In genomic region chr15:29888651-29889050, GRCh38 we compare ENCODE assay signal across 13 cellular contexts.
DNase-seq lines count a peak whose midpoint lies in the region; ATAC-seq, FAIRE-seq and TF ChIP-seq lines count a peak whose summit lies in the region.
"Had no signal": no experiment of that assay in that cellular context is flagged by ENCODE, and none has a peak within 500 bp of the region (broad histone marks: within the 10 kb centered on the region; RNA-seq: fewer than 3 reads in every experiment).

No MANE protein-coding gene starts in this region.

- CTCF ChIA-PET in SK-N-SH (lab: Yijun Ruan, JAX) (interaction anchor here (1.2 kb wide), 1 partner anchor 143 kb away, joined by 3 read pairs; no protein-coding TSS in a partner anchor), PC-3 (lab: Charles Lee) (interaction anchor here (0.6 kb wide), 1 partner anchor 69 kb away, joined by 4 read pairs; no protein-coding TSS in a partner anchor)

- TF ChIP-seq RAD21 in SK-N-SH (IDR thresholded peaks at IDR 0.05; ENCODE audit: low read length), result no peak

- no peak for TF ChIP-seq EP300 in SK-N-SH (IDR thresholded peaks at IDR 0.05; ENCODE audit: borderline replicate concordance in 1 of 2, low read depth in 1 of 2, low read length in 1 of 2)

- H3F3A ChIP-seq in SK-N-SH (replicated peaks; ENCODE audit: insufficient read depth) (no peaks in the 10 kb centered on the region), PC-3 (ENCODE audit: low read length, unreplicated experiment) (no peaks in the 10 kb centered on the region)

- intact Hi-C loops in PC-3 (cut with micrococcal nuclease), result no loop called here

- H3K36me3 ChIP-seq in SK-N-SH (replicated peaks in 1 of 2; ENCODE audit: control insufficient read depth in 1 of 2, insufficient read depth in 2 of 2, low read length in 1 of 2) (no peaks in the 10 kb centered on the region), PC-3 (ENCODE audit: low read depth, low read length) (no peaks in the 10 kb centered on the region)
- H3K36me3 ChIP-seq: suprapubic skin had no signal

- H3K4me2 ChIP-seq in SK-N-SH (no peak overlapping the region), PC-3 (ENCODE audit: low read length) (no peak overlapping the region)

- 0 out of 3 replicates have a peak, but pooled peaks have one; percentile 24 for ATAC-seq in SK-N-SH treated with all-trans-retinoic acid at 6 μM for 48 hours
- ATAC-seq in PC-3, result no peak

- 69% methylated on average over 5 of the region's 5 CpGs for WGBS in SK-N-SH (ENCODE audit: low lambda C conversion rate)

- H3K9ac ChIP-seq in SK-N-SH (no peak overlapping the region), PC-3 (ENCODE audit: low read length) (no peak overlapping the region)

- H2AFZ ChIP-seq in SK-N-SH (ENCODE audit: low read depth) (no peak overlapping the region), PC-3 (ENCODE audit: low read length) (no peak overlapping the region)

- H4K20me1 ChIP-seq in SK-N-SH (ENCODE audit: insufficient read depth) (no peaks in the 10 kb centered on the region), PC-3 (ENCODE audit: low read length) (no peaks in the 10 kb centered on the region)

- no peaks in the 10 kb centered on the region for H3K27me3 ChIP-seq in SK-N-SH (ENCODE audit: insufficient read depth)
- no peaks in the 10 kb centered on the region for H3K27me3 ChIP-seq in PC-3 (ENCODE audit: low read length)

- FAIRE-seq in urothelium cell line (lab: Jason Lieb, UNC), result no peak

- H3K4me3 ChIP-seq in SK-N-SH (ENCODE audit: low read depth in 2 of 2, low read length in 1 of 2) (no peak overlapping the region), fibroblast of the aortic adventitia (ENCODE audit: low read depth, low read length) (no peak overlapping the region), PC-3 (ENCODE audit: low read length) (no peak overlapping the region)
- H3K4me3 ChIP-seq: suprapubic skin had no signal

- no TSS peak for BruUV-seq in PC-3 (replicated peaks; lab: Mats Ljungman, UMichigan)

- DNase-seq in SK-N-SH, result no peak
- DNase-seq in fibroblast of the aortic adventitia (ENCODE audit: low read depth), result peak; percentile 65
- DNase-seq in myocyte (ENCODE audit: low read depth), result peak; percentile 56
- peak; percentile 65 for DNase-seq in urothelium cell line (ENCODE audit: low spot score)
- DNase-seq in PC-3, result no peak
- no peak for DNase-seq in activated CD8-positive, alpha-beta memory T cell treated with anti-CD3 and anti-CD28 coated beads for 24 hours
- DNase-seq in T-helper 2 cell, result no peak
- DNase-seq: activated T-cell treated with anti-CD3 and anti-CD28 coated beads, Interleukin-2, amount 50 U/mL, for 24 hours; KBM-7; NCI-H774 had no signal

- H3K9me2 ChIP-seq in SK-N-SH (no peaks in the 10 kb centered on the region), PC-3 (replicated peaks; ENCODE audit: low read length) (no peaks in the 10 kb centered on the region)

- H3K79me2 ChIP-seq in SK-N-SH (ENCODE audit: insufficient read depth) (no peaks in the 10 kb centered on the region), PC-3 (ENCODE audit: low read length) (no peaks in the 10 kb centered on the region)

- POLR2A ChIA-PET in SK-N-SH (lab: Yijun Ruan, JAX), result no interaction called here
- POLR2A ChIA-PET in PC-3 (lab: Charles Lee; ENCODE audit: unreplicated experiment), result no interaction called here

- H3K9me3 ChIP-seq in SK-N-SH (no peaks in the 10 kb centered on the region), PC-3 (ENCODE audit: low read length) (no peaks in the 10 kb centered on the region)
- H3K9me3 ChIP-seq: suprapubic skin had no signal

- H3K27ac ChIP-seq in SK-N-SH (ENCODE audit: low read depth in 2 of 2, low read length in 1 of 2), result no peak overlapping the region
- H3K27ac ChIP-seq in PC-3 (ENCODE audit: low read length), result no peak overlapping the region
- H3K27ac ChIP-seq: 22Rv1, suprapubic skin had no signal

- no peak for TF ChIP-seq CTCF in SK-N-SH (IDR thresholded peaks at IDR 0.05)
- TF ChIP-seq CTCF in fibroblast of the aortic adventitia (IDR thresholded peaks at IDR 0.05; ENCODE audit: insufficient read depth, low read length), result no peak
- no peak for TF ChIP-seq CTCF in PC-3 (conservative IDR thresholded peaks at IDR 0.05; ENCODE audit: low read depth, low read length)

- H3K4me1 ChIP-seq in SK-N-SH (ENCODE audit: control insufficient read depth in 1 of 2, insufficient read depth in 2 of 2, low read depth in 1 of 2, low read length in 1 of 2) (peaks cover 0 to 12% of the 10 kb centered on the region in 2 experiments; a peak in 2 of 4 replicates), PC-3 (ENCODE audit: insufficient read depth, low read length) (no peaks in the 10 kb centered on the region)
- H3K4me1 ChIP-seq: suprapubic skin had no signal

TF ChIP-seq in SK-N-SH treated with all-trans-retinoic acid at 6 μM for 48 hours, 23 proteins besides CTCF, POLR2A, EP300 and RAD21:
- TF ChIP-seq POU6F1 (CRISPR knock-in tag; IDR thresholded peaks at IDR 0.05; ENCODE audit: borderline replicate concordance, low read depth) (no peak), BACH2 (CRISPR knock-in tag; IDR thresholded peaks at IDR 0.05; ENCODE audit: borderline replicate concordance) (no peak), ZC3H10 (CRISPR knock-in tag; IDR thresholded peaks at IDR 0.05) (no peak), ZNF70 (CRISPR knock-in tag; IDR thresholded peaks at IDR 0.05) (no peak), GLIS3 (CRISPR knock-in tag; IDR thresholded peaks at IDR 0.05) (no peak), CREB5 (CRISPR knock-in tag; IDR thresholded peaks at IDR 0.05; ENCODE audit: low read depth) (0 out of 2 replicates have a peak, but pooled peaks have one; percentile 29), TCF4 (CRISPR knock-in tag; IDR thresholded peaks at IDR 0.05; ENCODE audit: borderline replicate concordance) (no peak), ISL1 (CRISPR knock-in tag; IDR thresholded peaks at IDR 0.05) (0 out of 2 replicates have a peak, but pooled peaks have one; percentile 18), OSR1 (CRISPR knock-in tag; IDR thresholded peaks at IDR 0.05) (no peak)

TF ChIP-seq in SK-N-SH, 30 proteins besides CTCF, POLR2A, EP300 and RAD21:
- TF ChIP-seq FOXJ3 (CRISPR knock-in tag; IDR thresholded peaks at IDR 0.05), result no peak
- TF ChIP-seq SMC3 (IDR thresholded peaks at IDR 0.05; ENCODE audit: low read depth, low read length), result no peak
- TF ChIP-seq YY1 (IDR thresholded peaks at IDR 0.05; ENCODE audit: low read depth), result no peak
- TF ChIP-seq POLR2AphosphoS5 (IDR thresholded peaks at IDR 0.05; ENCODE audit: low read depth, low read length), result no peak
- no peak for TF ChIP-seq CHD2 (IDR thresholded peaks at IDR 0.05; ENCODE audit: low read length, partially characterized antibody)
- TF ChIP-seq USF1 (IDR thresholded peaks at IDR 0.05; ENCODE audit: borderline replicate concordance, low read depth), result no peak
- no peak for TF ChIP-seq GABPA (IDR thresholded peaks at IDR 0.05; ENCODE audit: low read depth)
- no peak for TF ChIP-seq JUND (IDR thresholded peaks at IDR 0.05)
- TF ChIP-seq MEF2A (IDR thresholded peaks at IDR 0.05; ENCODE audit: borderline replicate concordance, low read depth), result no peak

Comparison
In these comparisons a context has a peak if more than half of its experiments do, and no peak if none do; other contexts are left out.
1. DNase-seq: peak in fibroblast of the aortic adventitia (single experiment), myocyte (single experiment) and urothelium cell line (single experiment); none in SK-N-SH (single experiment), PC-3 (single experiment), activated CD8-positive, alpha-beta memory T cell treated with anti-CD3 and anti-CD28 coated beads for 24 hours (single experiment) and T-helper 2 cell (0 of 5).